8 cellular contexts compared by ENCODE assay signal in genomic region chr2:47402805-47403691, GRCh38. TPM values are rescaled to one million over a fixed set of nuclear protein-coding genes. Genes with fewer than 3 reads are reported as not detected.
DNase-seq lines count a peak whose midpoint lies in the region; ATAC-seq and TF ChIP-seq lines count a peak whose summit lies in the region.

Gene MSH2 (plus strand): TSS chr2:47403156. CDS start chr2:47403192, 36 bp downstream.

- peaks cover 0 to 4% of the 10 kb centered on the region in 2 donors for H3K9me3 Mint-ChIP-seq in activated naive CD4-positive, alpha-beta T cell treated with anti-CD3 and anti-CD28 coated beads, Interleukin-2, amount 50 U/mL, for 72 hours

- TF ChIP-seq CTCF in omental fat pad (IDR thresholded peaks at IDR 0.05) = no peak
- no peak for TF ChIP-seq CTCF in testis (IDR thresholded peaks at IDR 0.05)

- peak within 1 kb of the TSS; percentile 39 to 52 for H3K27ac ChIP-seq in testis

- peak; percentile 98 for DNase-seq in NCI-H1105 treated with DMSO at 0.1 percent for 48 hours (lab: John Stamatoyannopoulos, UW)
- DNase-seq in SKM-1 treated with dmso at 0.1 percent for 144 hours (lab: John Stamatoyannopoulos, UW; ENCODE audit: unreplicated experiment) = peak; percentile 94
- peak; percentile 87 to 95 for DNase-seq in activated naive CD4-positive, alpha-beta T cell treated with anti-CD3 and anti-CD28 coated beads, Interleukin-2, amount 50 U/mL, for 72 hours (ENCODE audit: low spot score in 2 of 2)
- peak; percentile 93 for DNase-seq in glomerular visceral epithelial cell (ENCODE audit: extremely low spot score)
- peak; percentile 73 for DNase-seq in omental fat pad (ENCODE audit: low spot score)
- peak; percentile 96 for DNase-seq in testis

- peak within 1 kb of the TSS; percentile 70 to 93 for H3K4me3 ChIP-seq in testis

- no peaks in the 10 kb centered on the region for H3K36me3 ChIP-seq in testis (ENCODE audit: low read depth, missing control alignments)

- H3K36me3 Mint-ChIP-seq in activated naive CD4-positive, alpha-beta T cell treated with anti-CD3 and anti-CD28 coated beads, Interleukin-2, amount 50 U/mL, for 72 hours = peaks cover 34 to 38% of the 10 kb centered on the region in 2 donors

- peak within 1 kb of the TSS; percentile 93 to 97 for H3K27ac Mint-ChIP-seq in activated naive CD4-positive, alpha-beta T cell treated with anti-CD3 and anti-CD28 coated beads, Interleukin-2, amount 50 U/mL, for 72 hours

- peak; percentile 54 for TF ChIP-seq POLR2A in GM10847 (IDR thresholded peaks at IDR 0.05; ENCODE audit: extremely low read depth, insufficient read length)
- no peak for TF ChIP-seq POLR2A in testis (IDR thresholded peaks at IDR 0.05)

- ATAC-seq in HG02642 (IDR thresholded peaks at IDR 0.05; ENCODE audit: poor library complexity, unreplicated experiment) (peak; percentile 96), omental fat pad (ENCODE audit: low FRiP score) (peak; percentile 97)
- ATAC-seq in activated naive CD4-positive, alpha-beta T cell treated with anti-CD3 and anti-CD28 coated beads, Interleukin-2, amount 50 U/mL, for 72 hours = peak; percentile 93 to 95

- intact Hi-C loops in testis (cut with DNase I; ENCODE audit: low total_unique reads) = no loop called here

- no peaks in the 10 kb centered on the region for H3K9me3 ChIP-seq in testis

- WGBS in testis, 2 donors = 0 to 1% methylated on average over 24 to 78 of the region's 78 CpGs

- peaks cover 8% of the 10 kb centered on the region for H3K4me1 ChIP-seq in testis

- H3K27me3 ChIP-seq in testis = no peaks in the 10 kb centered on the region

RNA-seq across cellular contexts. Expression of gene MSH2, which starts in this region (rescaled TPM):
- 10 to 100 TPM; 56.0 to 57.2 TPM for total RNA-seq in activated naive CD4-positive, alpha-beta T cell treated with anti-CD3 and anti-CD28 coated beads, Interleukin-2, amount 50 U/mL, for 72 hours
- total RNA-seq in omental fat pad (10 to 100 TPM in 1 of 4 donors, 1 to 10 TPM in 3; 5.2 to 11.2 (median 7.0) TPM), testis (10 to 100 TPM; 24.3 to 25.3 TPM)
- polyA plus RNA-seq in testis (ENCODE audit: insufficient read depth, low read depth, low replicate concordance) = 23.5 TPM

Comparison
In these comparisons a context has a peak if more than half of its experiments do, and no peak if none do; other contexts are left out.
1. Peak in every context shown above with its lines: DNase-seq, ATAC-seq, H3K4me3 ChIP-seq and H3K27ac ChIP-seq.